In the genomic region with DNA sequence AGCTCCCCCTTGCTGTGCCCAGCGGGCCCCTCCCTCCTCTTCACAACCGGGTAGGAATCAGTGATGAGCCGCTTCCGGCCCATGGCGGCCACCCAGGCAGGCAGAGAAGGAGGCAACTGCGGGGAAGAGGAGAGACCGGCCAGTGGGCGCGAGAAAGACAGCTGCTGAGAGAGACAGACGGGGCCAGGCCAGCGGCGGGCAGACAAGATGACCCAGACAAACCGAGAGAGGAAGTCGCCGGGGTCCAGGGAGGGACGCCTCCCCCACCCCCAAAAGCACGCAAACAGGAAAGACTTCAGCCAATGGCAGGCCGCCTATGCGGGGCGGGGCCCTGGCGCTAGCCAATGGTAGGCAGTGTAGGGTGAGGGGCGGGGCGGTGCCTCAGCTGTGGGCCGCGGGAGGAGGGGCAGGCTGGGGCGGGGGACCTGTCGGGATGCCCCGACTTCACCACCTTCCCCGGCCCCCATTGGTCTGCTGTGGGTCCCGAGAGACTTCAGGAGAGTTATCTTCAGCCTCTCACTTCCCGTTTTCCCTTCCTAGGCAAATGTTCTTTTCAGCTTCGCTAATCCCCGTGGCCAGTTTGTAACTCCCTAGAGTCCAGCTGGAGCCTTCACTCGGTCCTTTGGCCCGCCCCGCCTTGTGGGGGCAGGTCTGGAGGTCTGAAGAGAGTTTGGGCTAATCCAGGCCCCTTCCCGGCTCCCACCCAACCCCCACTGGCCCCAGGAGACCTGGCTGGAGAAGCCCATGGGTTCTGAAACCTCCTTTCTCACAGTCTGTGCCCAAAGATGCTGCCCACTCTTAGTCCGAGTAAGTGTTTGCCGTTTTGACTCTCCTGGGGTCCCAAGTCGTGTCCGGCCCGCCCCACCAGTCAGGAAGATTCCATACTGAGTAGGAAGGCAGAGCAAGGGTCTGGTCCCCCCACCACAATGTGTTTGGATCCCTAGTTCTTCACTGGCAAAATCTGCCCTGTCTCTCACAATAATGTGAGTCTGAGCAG, we compare ENCODE assay signal across 8 cellular contexts. TPM values are rescaled to one million over a fixed set of nuclear protein-coding genes. Genes with fewer than 3 reads are reported as not detected.
A peak's percentile ranks its signal among the peaks of the same experiment; 100 is the strongest.
DNase-seq lines count a peak whose midpoint lies in the region; ATAC-seq and TF ChIP-seq lines count a peak whose summit lies in the region.

A gene (minus strand): TSS at position 230 of the 997 bp plus-strand sequence. CDS start 147 bp downstream, at position 83.

- peaks cover 17% of the 10 kb centered on the region for H3F3A ChIP-seq in PC-3 (ENCODE audit: low read length, unreplicated experiment)

- CTCF ChIA-PET in PC-3 (lab: Charles Lee): interaction anchor here (0.5 to 4.1 kb wide), 8 partner anchors 8 to 48 kb away, joined by 3 to 46 read pairs (median 6); a partner anchor contains a TSS

- BruUV-seq in PC-3 (replicated peaks; lab: Mats Ljungman, UMichigan): TSS peak; percentile 95

- peak within 1 kb of the TSS; percentile 92 for H3K4me2 ChIP-seq in PC-3 (ENCODE audit: low read length)

- H3K27me3 ChIP-seq in PC-3 (ENCODE audit: low read length) (no peaks in the 10 kb centered on the region), mucosa of rectum (ENCODE audit: control insufficient read depth in 2 of 2, insufficient read depth in 2 of 2, low read length in 2 of 2) (no peaks in the 10 kb centered on the region)

- H3K79me2 ChIP-seq in PC-3 (ENCODE audit: low read length): peaks cover 14% of the 10 kb centered on the region

- H3K36me3 ChIP-seq in PC-3 (ENCODE audit: low read depth, low read length) (no peaks in the 10 kb centered on the region), mucosa of rectum (ENCODE audit: control insufficient read depth in 2 of 2, insufficient read depth in 2 of 2, low read length in 2 of 2) (peaks cover 3 to 5% of the 10 kb centered on the region in 2 donors)

- peak; percentile 64 for ATAC-seq in GM21717 (IDR thresholded peaks at IDR 0.05; ENCODE audit: unreplicated experiment)
- peak; percentile 54 for ATAC-seq in PC-3

- DNase-seq in DMS153 treated with DMSO at 0.1 percent for 48 hours (lab: John Stamatoyannopoulos, UW; ENCODE audit: unreplicated experiment): peak; percentile 94
- peak; percentile 83 for DNase-seq in Jurkat, Clone E6-1 (ENCODE audit: low read depth, low spot score)
- DNase-seq in PC-3: peak; percentile 98
- DNase-seq in activated T-cell treated with anti-CD3 and anti-CD28 coated beads for 48 hours (ENCODE audit: low read depth): peak; percentile 95
- DNase-seq in epithelial cell of proximal tubule (ENCODE audit: low read depth): no peak
- peak; percentile 91 to 94 for DNase-seq in stimulated activated CD8-positive, alpha-beta memory T cell treated with anti-CD3 and anti-CD28 coated beads, Interleukin-4, amount 100 ng/mL, for 4 hours (ENCODE audit: low read depth in 2 of 2, low spot score in 1 of 2)

- H3K4me1 ChIP-seq in PC-3 (ENCODE audit: insufficient read depth, low read length) (peaks cover 64% of the 10 kb centered on the region), mucosa of rectum (ENCODE audit: control insufficient read depth in 2 of 2, insufficient read depth in 2 of 2, low read length in 2 of 2) (peaks cover 51 to 64% of the 10 kb centered on the region in 2 donors)

- H3K9me2 ChIP-seq in PC-3 (replicated peaks; ENCODE audit: low read length): no peaks in the 10 kb centered on the region

- H2AFZ ChIP-seq in PC-3 (ENCODE audit: low read length): peak within 1 kb of the TSS; percentile 69

- H4K20me1 ChIP-seq in PC-3 (ENCODE audit: low read length): no peaks in the 10 kb centered on the region

- H3K9ac ChIP-seq in PC-3 (ENCODE audit: low read length) (peak within 1 kb of the TSS; percentile 87), mucosa of rectum (ENCODE audit: low read depth in 1 of 2, low read length in 2 of 2) (peak within 1 kb of the TSS; percentile 99)

- H3K27ac ChIP-seq in PC-3 (ENCODE audit: low read length) (peak within 1 kb of the TSS; percentile 93), mucosa of rectum (ENCODE audit: low read depth in 2 of 2, low read length in 2 of 2) (peak within 1 kb of the TSS; percentile 99 to 100)

- intact Hi-C loops in PC-3 (cut with micrococcal nuclease): loop anchor here (1.0 kb wide), 2 partner anchors 7 to 21 kb away; no protein-coding TSS in a partner anchor

- TF ChIP-seq CTCF in PC-3 (conservative IDR thresholded peaks at IDR 0.05; ENCODE audit: low read depth, low read length): no peak
- TF ChIP-seq CTCF in epithelial cell of proximal tubule (conservative IDR thresholded peaks at IDR 0.05; ENCODE audit: low read depth, low read length): no peak

- H3K4me3 ChIP-seq in Jurkat, Clone E6-1 (ENCODE audit: low read length): peak within 1 kb of the TSS; percentile 80
- H3K4me3 ChIP-seq in PC-3 (ENCODE audit: low read length): peak within 1 kb of the TSS; percentile 77
- peak within 1 kb of the TSS; percentile 81 for H3K4me3 ChIP-seq in epithelial cell of proximal tubule (ENCODE audit: low read depth, low read length)
- H3K4me3 ChIP-seq in mucosa of rectum (ENCODE audit: low read length in 2 of 2): peak within 1 kb of the TSS; percentile 93 to 97

- POLR2A ChIA-PET in PC-3 (lab: Charles Lee; ENCODE audit: unreplicated experiment): interaction anchor here (0.5 to 2.3 kb wide), 9 partner anchors 20 to 234 kb away, joined by 3 to 32 read pairs (median 4); a partner anchor contains a TSS

- H3K9me3 ChIP-seq in PC-3 (ENCODE audit: low read length) (no peaks in the 10 kb centered on the region), mucosa of rectum (ENCODE audit: control insufficient read depth in 2 of 2, low read length in 2 of 2) (no peaks in the 10 kb centered on the region)

RNA-seq across cellular contexts. Expression of the gene that starts here (rescaled TPM):
- polyA plus RNA-seq in Jurkat, Clone E6-1 (2012; ENCODE audit: insufficient read depth, insufficient read length): 38.1 TPM
- 78.5 and 81.5 TPM in 2 replicates for total RNA-seq in PC-3 (2014; rRNA removed)
- 68.1 and 174 TPM in 2 replicates for total RNA-seq in epithelial cell of proximal tubule
